ENCODE assay signal across 8 cellular contexts in the genomic region with DNA sequence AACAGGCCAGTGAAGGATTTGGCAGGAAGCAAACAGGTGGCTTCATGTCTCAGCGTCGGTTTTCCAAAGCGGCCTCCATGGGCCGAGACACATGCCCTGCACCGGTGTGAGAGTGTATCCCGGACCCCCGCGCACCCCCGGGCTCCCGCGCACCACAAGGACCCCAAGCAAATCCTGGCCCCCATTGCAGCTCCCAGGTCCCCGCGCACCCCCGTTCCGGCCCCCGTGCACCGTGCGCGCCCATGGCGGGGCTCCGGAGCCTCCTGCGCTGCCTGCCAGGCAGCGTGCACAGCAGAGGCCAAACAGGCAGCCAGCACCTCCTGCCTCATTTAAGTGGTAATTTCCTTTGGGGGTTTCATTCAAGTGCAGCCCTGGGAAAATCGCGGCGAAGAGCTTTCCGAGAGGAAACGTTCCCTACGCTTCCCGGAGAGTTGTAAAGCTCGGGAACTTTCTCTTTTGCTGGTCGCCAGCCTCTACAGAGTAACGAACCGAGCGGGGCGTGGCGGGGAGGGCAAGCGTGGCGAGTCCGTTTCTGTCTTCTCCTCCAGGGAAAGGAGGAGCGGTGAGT.
A peak's percentile ranks its signal among the peaks of the same experiment; 100 is the strongest.
DNase-seq lines count a peak whose midpoint lies in the region; ATAC-seq, FAIRE-seq and TF ChIP-seq lines count a peak whose summit lies in the region.

No MANE protein-coding gene starts in this region.

- BruUV-seq in endothelial cell of umbilical vein (replicated peaks; lab: Mats Ljungman, UMichigan): no TSS peak

- peak; percentile 67 for FAIRE-seq in endothelial cell of umbilical vein (lab: Jason Lieb, UNC)

- CTCF ChIA-PET in endothelial cell of umbilical vein (lab: Charles Lee): interaction anchor here (1.0 to 1.9 kb wide), 3 partner anchors 690 to 1177 kb away, joined by 3 to 7 read pairs (median 4); no protein-coding TSS in a partner anchor

- no peak for TF ChIP-seq POLR2A in endothelial cell of umbilical vein (IDR thresholded peaks at IDR 0.05; ENCODE audit: low read depth, low read length)

- POLR2A ChIA-PET in endothelial cell of umbilical vein (lab: Charles Lee): no interaction called here

- no peaks in the 10 kb centered on the region for H3K9me3 Mint-ChIP-seq in activated T-cell treated with anti-CD3 and anti-CD28 coated beads, Interleukin-2, amount 50 U/mL, for 24 hours

- no peak overlapping the region for H2BK15ac ChIP-seq in mesenchymal stem cell (ENCODE audit: low read depth, poor library complexity, severe bottlenecking)

- TF ChIP-seq CTCF in endothelial cell of umbilical vein (IDR thresholded peaks at IDR 0.05; ENCODE audit: extremely low read depth in 1 of 2, insufficient read depth in 1 of 2, low read depth in 1 of 2, low read length in 2 of 2) (no peak), tibial artery (IDR thresholded peaks at IDR 0.05) (no peak)

- peak overlapping the region in 1 of 2 experiments; percentile 42 for H2BK12ac ChIP-seq in mesenchymal stem cell (ENCODE audit: low read length in 2 of 2)

- H3K14ac ChIP-seq in mesenchymal stem cell (ENCODE audit: low read length in 2 of 2): peak overlapping the region in 1 of 2 experiments; percentile 79

- no peak overlapping the region for H4K91ac ChIP-seq in mesenchymal stem cell (ENCODE audit: low read length)

- H3K27me3 Mint-ChIP-seq in activated T-cell treated with anti-CD3 and anti-CD28 coated beads, Interleukin-2, amount 50 U/mL, for 24 hours: peaks cover 22% of the 10 kb centered on the region

- no peaks in the 10 kb centered on the region for H3K9me1 ChIP-seq in endothelial cell of umbilical vein (replicated peaks; ENCODE audit: control insufficient read depth, extremely low read depth, insufficient read depth, low read length)

- no peaks in the 10 kb centered on the region for H3K79me2 ChIP-seq in endothelial cell of umbilical vein (ENCODE audit: control insufficient read depth, insufficient read depth, low read length)

- H3K36me3 ChIP-seq in endothelial cell of umbilical vein (ENCODE audit: control insufficient read depth in 2 of 2, extremely low read depth in 1 of 2, insufficient read depth in 2 of 2, low read length in 2 of 2) (no peaks in the 10 kb centered on the region), mesenchymal stem cell (ENCODE audit: control insufficient read depth in 1 of 2, insufficient read depth in 2 of 2, low read depth in 1 of 2, low read length in 2 of 2) (no peaks in the 10 kb centered on the region), tibial artery (no peaks in the 10 kb centered on the region)

- dilution Hi-C loops in endothelial cell of umbilical vein (cut with MboI; ENCODE audit: extremely low pct_ligation_motif_present, low sequenced_read_pairs): no loop called here

- H3K4me3 Mint-ChIP-seq in activated T-cell treated with anti-CD3 and anti-CD28 coated beads, Interleukin-2, amount 50 U/mL, for 24 hours: peak overlapping the region; percentile 66

- no peaks in the 10 kb centered on the region for H4K20me1 ChIP-seq in endothelial cell of umbilical vein (replicated peaks; ENCODE audit: control insufficient read depth, extremely low read depth, insufficient read depth, low read length)

- H3K4ac ChIP-seq in mesenchymal stem cell (ENCODE audit: low read depth in 1 of 2, low read length in 2 of 2): no peak overlapping the region

- peaks cover 4% of the 10 kb centered on the region for H3K4me1 Mint-ChIP-seq in activated T-cell treated with anti-CD3 and anti-CD28 coated beads, Interleukin-2, amount 50 U/mL, for 24 hours (ENCODE audit: low read depth)

- 14% methylated on average over 40 of the region's 41 CpGs for WGBS in mesenchymal stem cell

- intact Hi-C loops in endothelial cell of umbilical vein (cut with micrococcal nuclease): no loop called here
- intact Hi-C loops in tibial artery (cut with DNase I; ENCODE audit: low total_unique reads): no loop called here

- H2BK5ac ChIP-seq in mesenchymal stem cell (ENCODE audit: low read depth, low read length, poor library complexity, severe bottlenecking): no peak overlapping the region

- no peak overlapping the region for H2AK5ac ChIP-seq in mesenchymal stem cell (ENCODE audit: low read length, severe bottlenecking)

- ATAC-seq in HG03135 (IDR thresholded peaks at IDR 0.05; ENCODE audit: unreplicated experiment): no peak

- H3K23ac ChIP-seq in mesenchymal stem cell (ENCODE audit: low read length in 2 of 2): no peak overlapping the region

- no peak overlapping the region for H3K27ac ChIP-seq in endothelial cell of umbilical vein (ENCODE audit: insufficient read depth, low read depth, low read length)
- no peak overlapping the region for H3K27ac ChIP-seq in mesenchymal stem cell (ENCODE audit: low read length, poor library complexity, severe bottlenecking)
- H3K27ac ChIP-seq in tibial artery: no peak overlapping the region

- H3K9me3 ChIP-seq in endothelial cell of umbilical vein (replicated peaks; ENCODE audit: control insufficient read depth, insufficient read depth, low read length) (no peaks in the 10 kb centered on the region), mesenchymal stem cell (ENCODE audit: control insufficient read depth, low read length) (no peaks in the 10 kb centered on the region), tibial artery (no peaks in the 10 kb centered on the region)

- H3K4me1 ChIP-seq in endothelial cell of umbilical vein (ENCODE audit: control insufficient read depth, extremely low read depth, insufficient read depth, low read length) (no peaks in the 10 kb centered on the region), mesenchymal stem cell (ENCODE audit: control insufficient read depth, insufficient read depth, low read depth, low read length) (peaks cover 7% of the 10 kb centered on the region), tibial artery (peaks cover 0 to 12% (median 6%) of the 10 kb centered on the region in 4 donors)

- peak overlapping the region; percentile 51 for H3K4me2 ChIP-seq in endothelial cell of umbilical vein (ENCODE audit: insufficient read depth, low read length)
- H3K4me2 ChIP-seq in mesenchymal stem cell (ENCODE audit: low read length, poor library complexity, severe bottlenecking): peak overlapping the region; percentile 74

- peak overlapping the region; percentile 62 to 78 for H3K18ac ChIP-seq in mesenchymal stem cell (ENCODE audit: low read depth in 1 of 2, low read length in 2 of 2)

- H3K4me3 ChIP-seq in endothelial cell of umbilical vein (replicated peaks in 1 of 3; ENCODE audit: insufficient read depth in 1 of 3, low read depth in 1 of 3, low read length in 3 of 3) (peak overlapping the region; percentile 19 to 53 (median 39)), mesenchymal stem cell (ENCODE audit: insufficient read depth in 1 of 2, low read depth in 1 of 2, low read length in 2 of 2) (peak overlapping the region; percentile 57 to 83), tibial artery (peak overlapping the region; percentile 45 to 51)

- DNase-seq in activated T-cell treated with anti-CD3 and anti-CD28 coated beads, Interleukin-2, amount 50 U/mL, for 24 hours: peak; percentile 39
- DNase-seq in activated T-cell treated with anti-CD3 and anti-CD28 coated beads for 4 hours (no peak), endothelial cell of umbilical vein (ENCODE audit: low read depth, low spot score) (peak; percentile 46), mesenchymal stem cell (peak; percentile 61), tibial artery (peak in 1 of 2 donors; percentile 36), OCI-M1 (lab: John Stamatoyannopoulos, UW) (no peak), NCI-H2029 treated with DMSO at 0.1 percent for 48 hours (lab: John Stamatoyannopoulos, UW) (no peak)

- H3K27ac Mint-ChIP-seq in activated T-cell treated with anti-CD3 and anti-CD28 coated beads, Interleukin-2, amount 50 U/mL, for 24 hours: no peak overlapping the region

- peak overlapping the region; percentile 91 for H2AFZ ChIP-seq in endothelial cell of umbilical vein (ENCODE audit: low read depth, low read length)
- peak overlapping the region; percentile 39 for H2AFZ ChIP-seq in mesenchymal stem cell (ENCODE audit: low read depth, low read length)

- H3K27me3 ChIP-seq in endothelial cell of umbilical vein (ENCODE audit: control insufficient read depth in 2 of 2, insufficient read depth in 2 of 2, low read length in 2 of 2) (no peaks in the 10 kb centered on the region), mesenchymal stem cell (ENCODE audit: control insufficient read depth in 1 of 2, insufficient read depth in 1 of 2, low read length in 2 of 2) (peaks cover 0 to 5% of the 10 kb centered on the region in 2 experiments), tibial artery (no peaks in the 10 kb centered on the region)

- peak overlapping the region; percentile 25 for H3K9ac ChIP-seq in endothelial cell of umbilical vein (replicated peaks; ENCODE audit: extremely low read depth, insufficient read depth, low read length)
- H3K9ac ChIP-seq in mesenchymal stem cell (ENCODE audit: low read length): peak overlapping the region; percentile 80

- no peak overlapping the region for H2BK120ac ChIP-seq in mesenchymal stem cell (ENCODE audit: low read depth, low read length)

- no peak overlapping the region for H4K8ac ChIP-seq in mesenchymal stem cell (ENCODE audit: low read length)

- H3K79me1 ChIP-seq in mesenchymal stem cell (replicated peaks; ENCODE audit: low read length, poor library complexity, severe bottlenecking): no peaks in the 10 kb centered on the region

- no peaks in the 10 kb centered on the region for H3K36me3 Mint-ChIP-seq in activated T-cell treated with anti-CD3 and anti-CD28 coated beads, Interleukin-2, amount 50 U/mL, for 24 hours (ENCODE audit: low read depth)

TF ChIP-seq in endothelial cell of umbilical vein, 7 proteins besides CTCF, POLR2A, EP300 and RAD21:
- no peak for TF ChIP-seq EZH2 (IDR thresholded peaks at IDR 0.05; ENCODE audit: borderline replicate concordance, low read depth, low read length, severe bottlenecking)
- TF ChIP-seq GATA2 (IDR thresholded peaks at IDR 0.05; ENCODE audit: insufficient read depth, insufficient read length, low read depth, low read length): no peak
- no peak for TF ChIP-seq MYC (IDR thresholded peaks at IDR 0.05; ENCODE audit: low read depth, low read length)
- TF ChIP-seq, protein P1, sequence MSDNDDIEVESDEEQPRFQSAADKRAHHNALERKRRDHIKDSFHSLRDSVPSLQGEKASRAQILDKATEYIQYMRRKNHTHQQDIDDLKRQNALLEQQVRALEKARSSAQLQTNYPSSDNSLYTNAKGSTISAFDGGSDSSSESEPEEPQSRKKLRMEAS (IDR thresholded peaks at IDR 0.05; ENCODE audit: insufficient read depth, insufficient read length): no peak
- no peak for TF ChIP-seq POLR2AphosphoS5 (IDR thresholded peaks at IDR 0.05; ENCODE audit: insufficient read depth, low read depth, low read length)
- no peak for TF ChIP-seq FOS (IDR thresholded peaks at IDR 0.05; ENCODE audit: borderline replicate concordance, insufficient read depth, low read length)
- TF ChIP-seq JUN (IDR thresholded peaks at IDR 0.05; ENCODE audit: borderline replicate concordance, insufficient read depth, insufficient read length, low read depth): no peak

Comparison
In these comparisons a context has a peak if more than half of its experiments do, and no peak if none do; other contexts are left out.
1. DNase-seq: peak in activated T-cell treated with anti-CD3 and anti-CD28 coated beads, Interleukin-2, amount 50 U/mL, for 24 hours (single experiment), endothelial cell of umbilical vein (single experiment) and mesenchymal stem cell (single experiment); none in activated T-cell treated with anti-CD3 and anti-CD28 coated beads for 4 hours (single experiment), OCI-M1 (single experiment) and NCI-H2029 treated with DMSO at 0.1 percent for 48 hours (single experiment).
2. Peak in every context shown above with its lines, with median percentiles within 50 percentile points of each other: H3K4me3 ChIP-seq.